Comparison of ENCODE assay signal across 11 cellular contexts in genomic region chr3:178777718-178778411, GRCh38.
A peak's percentile ranks its signal among the peaks of the same experiment; 100 is the strongest.
DNase-seq lines count a peak whose midpoint lies in the region; ATAC-seq, FAIRE-seq and TF ChIP-seq lines count a peak whose summit lies in the region.
"Had no signal": no experiment of that assay in that cellular context is flagged by ENCODE, and none has a peak within 500 bp of the region (broad histone marks: within the 10 kb centered on the region; RNA-seq: fewer than 3 reads in every experiment).

No MANE protein-coding gene starts in this region.

- H3K79me2 ChIP-seq in HepG2 (ENCODE audit: insufficient read depth, low read length): no peaks in the 10 kb centered on the region

- 2% methylated on average over 4 of the region's 4 CpGs for WGBS in HepG2 (ENCODE audit: low lambda C conversion rate)

- peaks cover 7 to 23% of the 10 kb centered on the region in 2 donors for H3K9me3 Mint-ChIP-seq in activated naive CD4-positive, alpha-beta T cell treated with anti-CD3 and anti-CD28 coated beads, Interleukin-2, amount 50 U/mL, for 72 hours

- no peak for TF ChIP-seq POLR2A in HepG2 (IDR thresholded peaks at IDR 0.05; ENCODE audit: insufficient read depth in 1 of 2, low read depth in 2 of 2, low read length in 2 of 2)

- intact Hi-C loops in HepG2 (cut with micrococcal nuclease; ENCODE audit: unreplicated experiment): no loop called here

- no peaks in the 10 kb centered on the region for H3K27me3 ChIP-seq in HepG2 (ENCODE audit: control insufficient read depth in 1 of 2, insufficient read depth in 2 of 2, low read length in 2 of 2)

- no peaks in the 10 kb centered on the region for H3K9me3 ChIP-seq in HepG2 (ENCODE audit: low read length)
- H3K9me3 ChIP-seq: thoracic aorta had no signal

- no peak for TF ChIP-seq CTCF in HepG2 (CRISPR knock-in tag; IDR thresholded peaks at IDR 0.05)

- H3K4me1 ChIP-seq in HepG2 (ENCODE audit: insufficient read depth, low read length): no peaks in the 10 kb centered on the region

- POLR2A ChIA-PET in HepG2 (lab: Yijun Ruan, JAX): no interaction called here

- CTCF ChIA-PET in HepG2 (lab: Yijun Ruan, JAX; ENCODE audit: low intra/inter-chr PET ratio, low total read pairs): no interaction called here

- no TSS peak for BruUV-seq in HepG2 (replicated peaks; lab: Mats Ljungman, UMichigan)

- no peak for TF ChIP-seq RAD21 in HepG2 (CRISPR knock-in tag; IDR thresholded peaks at IDR 0.05)

- in situ Hi-C loops in HepG2 (cut with HindIII; ENCODE audit: extremely low pct_ligation_motif_present, low pct_unique_long_range_greater_than_20kb): no loop called here

- no peak overlapping the region for H3K4me2 ChIP-seq in HepG2 (ENCODE audit: low read depth, low read length)

- no peak overlapping the region for H3K4me3 ChIP-seq in HepG2 (replicated peaks in 1 of 3; ENCODE audit: insufficient read depth in 1 of 3, low read depth in 2 of 3, low read length in 3 of 3)
- H3K4me3 ChIP-seq: thoracic aorta had no signal

- no peak overlapping the region for H2AFZ ChIP-seq in HepG2 (ENCODE audit: low read length)

- no peak overlapping the region for H3K9ac ChIP-seq in HepG2 (ENCODE audit: insufficient read depth, low read depth, low read length)

- peak overlapping the region in 1 of 2 donors; percentile 55 for H3K27ac Mint-ChIP-seq in activated naive CD4-positive, alpha-beta T cell treated with anti-CD3 and anti-CD28 coated beads, Interleukin-2, amount 50 U/mL, for 72 hours

- H3K27ac ChIP-seq in HepG2 (ENCODE audit: extremely low read length, insufficient read depth, low read length): no peak overlapping the region
- H3K27ac ChIP-seq: thoracic aorta had no signal

- H3K36me3 Mint-ChIP-seq in activated naive CD4-positive, alpha-beta T cell treated with anti-CD3 and anti-CD28 coated beads, Interleukin-2, amount 50 U/mL, for 72 hours: no peaks in the 10 kb centered on the region

- ATAC-seq in activated naive CD4-positive, alpha-beta T cell treated with anti-CD3 and anti-CD28 coated beads, Interleukin-2, amount 50 U/mL, for 72 hours: peak; percentile 75 to 97
- ATAC-seq in HG02981 (IDR thresholded peaks at IDR 0.05; ENCODE audit: unreplicated experiment) (peak; percentile 64), HepG2 (no peak), HG03139 (IDR thresholded peaks at IDR 0.05; ENCODE audit: unreplicated experiment) (no peak)

- H3K36me3 ChIP-seq in HepG2 (replicated peaks in 1 of 2; ENCODE audit: control insufficient read depth in 1 of 2, insufficient read depth in 2 of 2, low read length in 2 of 2): no peaks in the 10 kb centered on the region
- H3K36me3 ChIP-seq: thoracic aorta had no signal

- TF ChIP-seq EP300 in HepG2 (IDR thresholded peaks at IDR 0.05; ENCODE audit: low read depth in 2 of 2, low read length in 2 of 2) (no peak), HepG2 (CRISPR knock-in tag; IDR thresholded peaks at IDR 0.05; ENCODE audit: borderline replicate concordance) (no peak)

- FAIRE-seq in HepG2 (lab: Jason Lieb, UNC): no peak

- no peaks in the 10 kb centered on the region for H4K20me1 ChIP-seq in HepG2 (ENCODE audit: insufficient read depth, low read length)

- peak in 1 of 2 donors; percentile 7 for DNase-seq in activated naive CD4-positive, alpha-beta T cell treated with anti-CD3 and anti-CD28 coated beads, Interleukin-2, amount 50 U/mL, for 72 hours (ENCODE audit: low spot score in 2 of 2)
- no peak for DNase-seq in activated naive CD4-positive, alpha-beta T cell (lab: John Stamatoyannopoulos, UW)
- DNase-seq in SHP77 treated with DMSO at 0.1 percent for 48 hours (lab: John Stamatoyannopoulos, UW): peak; percentile 65
- peak; percentile 40 for DNase-seq in superior temporal gyrus (ENCODE audit: extremely low spot score)
- DNase-seq in HepG2 (ENCODE audit: low spot score): no peak
- no peak for DNase-seq in NAMALWA (ENCODE audit: low spot score)
- DNase-seq: CD8-positive, alpha-beta memory T cell; retina had no signal

TF ChIP-seq in HepG2, 621 proteins besides CTCF, POLR2A, EP300 and RAD21 (continues in another document):
- TF ChIP-seq GABPA (IDR thresholded peaks at IDR 0.05; ENCODE audit: low read depth, low read length): no peak
- TF ChIP-seq GABPA (CRISPR knock-in tag; IDR thresholded peaks at IDR 0.05; ENCODE audit: low read depth): no peak
- TF ChIP-seq TCF7L2 (IDR thresholded peaks at IDR 0.05; ENCODE audit: low read depth, low read length): no peak
- no peak for TF ChIP-seq ZBTB14 (CRISPR knock-in tag; IDR thresholded peaks at IDR 0.05)
- no peak for TF ChIP-seq MLXIP (CRISPR knock-in tag; IDR thresholded peaks at IDR 0.05; ENCODE audit: borderline replicate concordance)
- TF ChIP-seq FOXK2 (IDR thresholded peaks at IDR 0.05): no peak
- no peak for TF ChIP-seq AGO2 (optimal IDR thresholded peaks at IDR 0.05; ENCODE audit: low read depth, low read length)
- no peak for TF ChIP-seq ZNF12 (CRISPR knock-in tag; IDR thresholded peaks at IDR 0.05)
- TF ChIP-seq E2F5 (CRISPR knock-in tag; conservative IDR thresholded peaks at IDR 0.05): no peak
- TF ChIP-seq RFX5 (IDR thresholded peaks at IDR 0.05; ENCODE audit: low read depth, low read length): no peak
- TF ChIP-seq KLF13 (CRISPR knock-in tag; IDR thresholded peaks at IDR 0.05): no peak
- no peak for TF ChIP-seq POGK (CRISPR knock-in tag; conservative IDR thresholded peaks at IDR 0.05)
- no peak for TF ChIP-seq ZNF350 (CRISPR knock-in tag; IDR thresholded peaks at IDR 0.05; ENCODE audit: borderline replicate concordance, low read depth)

Comparison
In these comparisons a context has a peak if more than half of its experiments do, and no peak if none do; other contexts are left out.
1. ATAC-seq: peak in activated naive CD4-positive, alpha-beta T cell treated with anti-CD3 and anti-CD28 coated beads, Interleukin-2, amount 50 U/mL, for 72 hours (2 of 2) and HG02981 (single experiment); none in HepG2 (single experiment) and HG03139 (single experiment).
2. DNase-seq: peak in SHP77 treated with DMSO at 0.1 percent for 48 hours (single experiment) and superior temporal gyrus (single experiment); none in activated naive CD4-positive, alpha-beta T cell (0 of 4), HepG2 (single experiment) and NAMALWA (single experiment).